ENCODE assay signal across 20 cellular contexts in the genomic region with DNA sequence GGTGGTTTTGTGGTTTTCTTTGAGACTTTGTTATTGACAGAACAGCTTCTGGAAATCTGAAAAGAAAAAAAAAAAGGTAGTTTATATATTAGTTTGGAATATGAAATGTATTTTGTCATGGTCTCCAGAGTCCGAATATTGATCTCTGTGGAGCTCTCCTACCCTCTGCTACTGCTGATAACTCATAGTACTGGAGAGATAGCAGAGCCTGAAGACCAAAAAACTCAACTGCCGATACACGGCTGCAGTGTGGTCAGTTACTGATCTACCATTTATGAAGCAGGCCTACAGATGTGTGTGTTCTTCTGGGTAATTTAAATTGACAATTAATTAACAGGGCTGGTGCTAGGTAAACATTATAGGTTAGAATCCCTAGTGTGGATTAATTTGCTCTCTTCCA. TPM values are rescaled to one million over a fixed set of nuclear protein-coding genes. Genes with fewer than 3 reads are reported as not detected.
DNase-seq lines count a peak whose midpoint lies in the region; ATAC-seq lines count a peak whose summit lies in the region.
"Had no signal": no experiment of that assay in that cellular context is flagged by ENCODE, and none has a peak within 500 bp of the region (broad histone marks: within the 10 kb centered on the region; RNA-seq: fewer than 3 reads in every experiment).

No MANE protein-coding gene starts in this region.

- peaks cover 40% of the 10 kb centered on the region for H3K36me3 Mint-ChIP-seq in activated CD8-positive, alpha-beta memory T cell treated with anti-CD3 and anti-CD28 coated beads, Interleukin-2, amount 10 ng/mL, durations not matched to agents 7 days and 5 days
- H3K36me3 Mint-ChIP-seq in CD4-positive, CD25-positive, alpha-beta regulatory T cell = peaks cover 26% of the 10 kb centered on the region
- H3K36me3 Mint-ChIP-seq in memory B cell = peaks cover 16% of the 10 kb centered on the region

- no peak overlapping the region for H3K4me3 Mint-ChIP-seq in activated CD8-positive, alpha-beta memory T cell treated with anti-CD3 and anti-CD28 coated beads, Interleukin-2, amount 10 ng/mL, durations not matched to agents 7 days and 5 days
- peak overlapping the region in 3 of 4 donors; percentile 11 to 69 (median 49) for H3K4me3 Mint-ChIP-seq in CD4-positive, CD25-positive, alpha-beta regulatory T cell
- H3K4me3 Mint-ChIP-seq in memory B cell = no peak overlapping the region
- H3K4me3 Mint-ChIP-seq: B cell, GM23338 had no signal

- peaks cover 19% of the 10 kb centered on the region for H3K4me1 ChIP-seq in CD4-positive, CD25-positive, alpha-beta regulatory T cell (ENCODE audit: control insufficient read depth, insufficient read depth, low read length, poor library complexity, severe bottlenecking)

- no peak for DNase-seq in activated CD8-positive, alpha-beta memory T cell treated with anti-CD3 and anti-CD28 coated beads, Interleukin-2, amount 10 ng/mL, durations not matched to agents 7 days and 5 days
- DNase-seq in activated CD8-positive, alpha-beta memory T cell treated with anti-CD3 and anti-CD28 coated beads, Interleukin-2, amount 50 U/mL, for 48 hours = no peak
- no peak for DNase-seq in CD4-positive, CD25-positive, alpha-beta regulatory T cell
- DNase-seq in OCI-M1 (lab: John Stamatoyannopoulos, UW) (peak; percentile 92), memory B cell (ENCODE audit: low spot score in 2 of 2) (no peak), NCI-H1417 treated with DMSO at 0.1 percent for 48 hours (lab: John Stamatoyannopoulos, UW) (no peak), occipital lobe (lab: John Stamatoyannopoulos, UW) (no peak)
- DNase-seq: Calu3, HCEC 1CT, IMR-90, MM.1S, NCI-H1092 treated with DMSO at 0.1 percent for 48 hours, NCI-H1694 treated with DMSO at 0.1 percent for 48 hours, NCI-H2227 treated with DMSO at 0.1 percent for 48 hours, NCI-H510A treated with DMSO at 0.1 percent for 48 hours, NCI-H774, SHP77 had no signal

- no peaks in the 10 kb centered on the region for H3K27me3 ChIP-seq in CD4-positive, CD25-positive, alpha-beta regulatory T cell (ENCODE audit: control insufficient read depth, insufficient read depth, low read length)

- no peaks in the 10 kb centered on the region for H3K9me3 ChIP-seq in CD4-positive, CD25-positive, alpha-beta regulatory T cell (ENCODE audit: control insufficient read depth in 2 of 2, low read length in 2 of 2)

- H3K27me3 Mint-ChIP-seq in activated CD8-positive, alpha-beta memory T cell treated with anti-CD3 and anti-CD28 coated beads, Interleukin-2, amount 10 ng/mL, durations not matched to agents 7 days and 5 days = no peaks in the 10 kb centered on the region
- H3K27me3 Mint-ChIP-seq in CD4-positive, CD25-positive, alpha-beta regulatory T cell = no peaks in the 10 kb centered on the region
- H3K27me3 Mint-ChIP-seq in memory B cell = no peaks in the 10 kb centered on the region
- H3K27me3 Mint-ChIP-seq: B cell had no signal

- no peak for ATAC-seq in activated CD8-positive, alpha-beta memory T cell treated with anti-CD3 and anti-CD28 coated beads, Interleukin-2, amount 10 ng/mL, durations not matched to agents 7 days and 5 days
- no peak for ATAC-seq in CD4-positive, CD25-positive, alpha-beta regulatory T cell (ENCODE audit: low read depth in 2 of 2)
- ATAC-seq in memory B cell (ENCODE audit: low read depth) (no peak), GM21381 (IDR thresholded peaks at IDR 0.05; ENCODE audit: unreplicated experiment) (no peak)
- ATAC-seq: GM23338 had no signal

- no peaks in the 10 kb centered on the region for H3K9me3 Mint-ChIP-seq in activated CD8-positive, alpha-beta memory T cell treated with anti-CD3 and anti-CD28 coated beads, Interleukin-2, amount 10 ng/mL, durations not matched to agents 7 days and 5 days (ENCODE audit: low read depth)
- no peaks in the 10 kb centered on the region for H3K9me3 Mint-ChIP-seq in CD4-positive, CD25-positive, alpha-beta regulatory T cell
- H3K9me3 Mint-ChIP-seq in memory B cell = no peaks in the 10 kb centered on the region
- H3K9me3 Mint-ChIP-seq: GM23338 had no signal

- H3K4me1 Mint-ChIP-seq in activated CD8-positive, alpha-beta memory T cell treated with anti-CD3 and anti-CD28 coated beads, Interleukin-2, amount 10 ng/mL, durations not matched to agents 7 days and 5 days = peaks cover 27% of the 10 kb centered on the region
- H3K4me1 Mint-ChIP-seq in CD4-positive, CD25-positive, alpha-beta regulatory T cell = peaks cover 5 to 33% (median 13%) of the 10 kb centered on the region in 4 donors
- H3K4me1 Mint-ChIP-seq in memory B cell = peaks cover 3% of the 10 kb centered on the region

- H3K36me3 ChIP-seq in CD4-positive, CD25-positive, alpha-beta regulatory T cell (ENCODE audit: control insufficient read depth, insufficient read depth, low read length) = peaks cover 31% of the 10 kb centered on the region

- H3K27ac Mint-ChIP-seq in activated CD8-positive, alpha-beta memory T cell treated with anti-CD3 and anti-CD28 coated beads, Interleukin-2, amount 10 ng/mL, durations not matched to agents 7 days and 5 days = peak overlapping the region; percentile 17
- H3K27ac Mint-ChIP-seq in CD4-positive, CD25-positive, alpha-beta regulatory T cell = peak overlapping the region; percentile 17 to 83 (median 61)
- H3K27ac Mint-ChIP-seq in memory B cell = peak overlapping the region; percentile 69
- H3K27ac Mint-ChIP-seq: B cell, GM23338 had no signal

- H3K27ac ChIP-seq in CD4-positive, CD25-positive, alpha-beta regulatory T cell (ENCODE audit: insufficient read depth, low read length, poor library complexity, severe bottlenecking) = no peak overlapping the region

- H3K4me3 ChIP-seq in CD4-positive, CD25-positive, alpha-beta regulatory T cell (ENCODE audit: low read depth, low read length) = no peak overlapping the region
- H3K4me3 ChIP-seq: GM23338 had no signal

- CTCF ChIA-PET in activated CD8-positive, alpha-beta memory T cell treated with anti-CD3 and anti-CD28 coated beads, Interleukin-2, amount 10 ng/mL, durations not matched to agents 7 days and 5 days (lab: Charles Lee) = interaction anchor here (3.5 kb wide), 1 partner anchor 119 kb away, joined by 13 read pairs; no protein-coding TSS in a partner anchor

RNA-seq across cellular contexts. Expression of a gene that starts 3.8 kb away (rescaled TPM):
- total RNA-seq in activated CD8-positive, alpha-beta memory T cell treated with anti-CD3 and anti-CD28 coated beads, Interleukin-2, amount 10 ng/mL, durations not matched to agents 7 days and 5 days = 100 to 1,000 TPM; 143 to 155 TPM
- 95.7 TPM for total RNA-seq in CD4-positive, CD25-positive, alpha-beta regulatory T cell
- polyA plus RNA-seq in CD4-positive, CD25-positive, alpha-beta regulatory T cell = 10 to 100 TPM; 11.3 to 14.3 (median 12.1) TPM
- 66.9 TPM for total RNA-seq in occipital lobe

RNA-seq across cellular contexts. Expression of a gene that starts 5.7 kb away (rescaled TPM):
- total RNA-seq in activated CD8-positive, alpha-beta memory T cell treated with anti-CD3 and anti-CD28 coated beads, Interleukin-2, amount 10 ng/mL, durations not matched to agents 7 days and 5 days = 10 to 100 TPM; 36.2 to 41.2 TPM
- total RNA-seq in CD4-positive, CD25-positive, alpha-beta regulatory T cell = 45.7 TPM
- 10 to 100 TPM; 50.2 to 64.3 (median 56.5) TPM for polyA plus RNA-seq in CD4-positive, CD25-positive, alpha-beta regulatory T cell
- 24.8 TPM for total RNA-seq in occipital lobe

Comparison
In these comparisons a context has a peak if more than half of its experiments do, and no peak if none do; other contexts are left out.
1. H3K27ac Mint-ChIP-seq: peak in every context shown above with its lines; median percentile 69 in memory B cell; 61 in CD4-positive, CD25-positive, alpha-beta regulatory T cell; 17 in activated CD8-positive, alpha-beta memory T cell treated with anti-CD3 and anti-CD28 coated beads, Interleukin-2, amount 10 ng/mL, durations not matched to agents 7 days and 5 days.
2. H3K4me3 Mint-ChIP-seq: peak in CD4-positive, CD25-positive, alpha-beta regulatory T cell (3 of 4); none in activated CD8-positive, alpha-beta memory T cell treated with anti-CD3 and anti-CD28 coated beads, Interleukin-2, amount 10 ng/mL, durations not matched to agents 7 days and 5 days (single experiment) and memory B cell (single experiment).